Comparison of ENCODE assay signal across 19 cellular contexts in genomic region chr13:24308488-24309020, GRCh38. TPM values are rescaled to one million over a fixed set of nuclear protein-coding genes. Genes with fewer than 3 reads are reported as not detected.
A peak's percentile ranks its signal among the peaks of the same experiment; 100 is the strongest.
DNase-seq lines count a peak whose midpoint lies in the region; ATAC-seq and TF ChIP-seq lines count a peak whose summit lies in the region.
"Had no signal": no experiment of that assay in that cellular context is flagged by ENCODE, and none has a peak within 500 bp of the region (broad histone marks: within the 10 kb centered on the region; RNA-seq: fewer than 3 reads in every experiment).

No MANE protein-coding gene starts in this region.

- peaks cover 4% of the 10 kb centered on the region for H3K4me1 Mint-ChIP-seq in activated T-helper 17 cell treated with anti-CD3 and anti-CD28 coated beads, Interleukin-2, amount 50 U/mL, for 72 hours
- peaks cover 0 to 5% (median 0%) of the 10 kb centered on the region in 7 donors for H3K4me1 Mint-ChIP-seq in naive thymus-derived CD4-positive, alpha-beta T cell

- H3K9me3 ChIP-seq in left ventricle myocardium inferior (replicated peaks) (no peaks in the 10 kb centered on the region), right atrium auricular region (no peaks in the 10 kb centered on the region), aorta (ENCODE audit: control insufficient read depth, low read length) (no peaks in the 10 kb centered on the region)
- H3K9me3 ChIP-seq in naive thymus-derived CD4-positive, alpha-beta T cell (ENCODE audit: control insufficient read depth in 2 of 3, low read length in 3 of 3), result no peaks in the 10 kb centered on the region
- H3K9me3 ChIP-seq: BE2C had no signal

- H3K27ac Mint-ChIP-seq in activated T-helper 17 cell treated with anti-CD3 and anti-CD28 coated beads, Interleukin-2, amount 50 U/mL, for 72 hours, result peak overlapping the region; percentile 46
- peak overlapping the region in 1 of 9 donors; percentile 18 for H3K27ac Mint-ChIP-seq in naive thymus-derived CD4-positive, alpha-beta T cell
- H3K27ac Mint-ChIP-seq: CD8-positive, alpha-beta T cell had no signal

- H3K9me3 Mint-ChIP-seq in activated T-helper 17 cell treated with anti-CD3 and anti-CD28 coated beads, Interleukin-2, amount 50 U/mL, for 72 hours, result no peaks in the 10 kb centered on the region
- H3K9me3 Mint-ChIP-seq in naive thymus-derived CD4-positive, alpha-beta T cell, result peaks cover 0 to 1% (median 0%) of the 10 kb centered on the region in 11 donors
- H3K9me3 Mint-ChIP-seq: CD8-positive, alpha-beta T cell had no signal

- TF ChIP-seq POLR2A in GM18505 (IDR thresholded peaks at IDR 0.05; ENCODE audit: borderline replicate concordance, extremely low read depth, insufficient read depth, insufficient read length), result no peak

- POLR2A ChIA-PET in naive thymus-derived CD4-positive, alpha-beta T cell (lab: Charles Lee), result no interaction called here

- no peak for ATAC-seq in activated T-helper 17 cell treated with anti-CD3 and anti-CD28 coated beads, Interleukin-2, amount 50 U/mL, for 72 hours (replicated peaks)
- ATAC-seq in naive thymus-derived CD4-positive, alpha-beta T cell, result peak; percentile 28
- peak; percentile 31 for ATAC-seq in aorta (ENCODE audit: low FRiP score)
- ATAC-seq in GM18505 (IDR thresholded peaks at IDR 0.05; ENCODE audit: unreplicated experiment), result no peak
- ATAC-seq: CD8-positive, alpha-beta T cell; PC-3 had no signal

- TF ChIP-seq CTCF in left ventricle myocardium inferior (IDR thresholded peaks at IDR 0.05; ENCODE audit: borderline replicate concordance), result no peak
- no peak for TF ChIP-seq CTCF in right atrium auricular region (IDR thresholded peaks at IDR 0.05)

- no peaks in the 10 kb centered on the region for H3K27me3 Mint-ChIP-seq in activated T-helper 17 cell treated with anti-CD3 and anti-CD28 coated beads, Interleukin-2, amount 50 U/mL, for 72 hours
- H3K27me3 Mint-ChIP-seq in naive thymus-derived CD4-positive, alpha-beta T cell, result peaks cover 0 to 4% (median 0%) of the 10 kb centered on the region in 5 donors

- DNase-seq in left ventricle myocardium inferior (no peak), right atrium auricular region (ENCODE audit: low spot score) (no peak), aorta (no peak), posterior cingulate gyrus (no peak)
- no peak for DNase-seq in naive thymus-derived CD4-positive, alpha-beta T cell
- DNase-seq: BE2C; CD8-positive, alpha-beta T cell; DND-41; GF-D8; KG1; NCI-H1092 treated with DMSO at 0.1 percent for 48 hours; NCI-H1694; NCI-H2107; NCI-H69; PC-3 had no signal

- WGBS in aorta, 2 donors, result 89 to 92% methylated on average over 36 to 37 of the region's 37 CpGs

- H3K27me3 ChIP-seq in left ventricle myocardium inferior (ENCODE audit: low read depth) (peaks cover 9% of the 10 kb centered on the region), right atrium auricular region (no peaks in the 10 kb centered on the region), aorta (ENCODE audit: control insufficient read depth in 1 of 2, insufficient read depth in 2 of 2, low read length in 1 of 2) (no peaks in the 10 kb centered on the region)
- no peaks in the 10 kb centered on the region for H3K27me3 ChIP-seq in naive thymus-derived CD4-positive, alpha-beta T cell (ENCODE audit: control insufficient read depth in 2 of 2, insufficient read depth in 2 of 2, low read length in 2 of 2)
- H3K27me3 ChIP-seq: BE2C had no signal

- H3K4me3 ChIP-seq in left ventricle myocardium inferior, result peak overlapping the region; percentile 6
- no peak overlapping the region for H3K4me3 ChIP-seq in right atrium auricular region
- no peak overlapping the region for H3K4me3 ChIP-seq in naive thymus-derived CD4-positive, alpha-beta T cell (ENCODE audit: low read length)
- no peak overlapping the region for H3K4me3 ChIP-seq in aorta (ENCODE audit: low read length in 2 of 2)

- H3K36me3 ChIP-seq in left ventricle myocardium inferior (peaks cover 7% of the 10 kb centered on the region), right atrium auricular region (no peaks in the 10 kb centered on the region), aorta (ENCODE audit: control insufficient read depth in 1 of 2, insufficient read depth in 2 of 2, low read length in 1 of 2) (peaks cover 0 to 2% of the 10 kb centered on the region in 2 donors)
- H3K36me3 ChIP-seq in naive thymus-derived CD4-positive, alpha-beta T cell (ENCODE audit: control insufficient read depth in 2 of 3, insufficient read depth in 3 of 3, low read length in 3 of 3), result peaks cover 4 to 29% (median 5%) of the 10 kb centered on the region in 3 experiments
- H3K36me3 ChIP-seq: BE2C had no signal

- intact Hi-C loops in left ventricle myocardium inferior (cut with micrococcal nuclease), result no loop called here
- intact Hi-C loops in naive thymus-derived CD4-positive, alpha-beta T cell (cut with micrococcal nuclease), result loop anchor here (5.0 to 10.0 kb wide), 2 partner anchors 36 to 246 kb away; no protein-coding TSS in a partner anchor
- intact Hi-C loops in aorta (cut with DNase I), result no loop called here
- intact Hi-C loops in posterior cingulate gyrus (cut with DNase I), result no loop called here

- peaks cover 29% of the 10 kb centered on the region for H3K36me3 Mint-ChIP-seq in activated T-helper 17 cell treated with anti-CD3 and anti-CD28 coated beads, Interleukin-2, amount 50 U/mL, for 72 hours (ENCODE audit: low read depth)
- H3K36me3 Mint-ChIP-seq in naive thymus-derived CD4-positive, alpha-beta T cell, result peaks cover 0 to 23% (median 12%) of the 10 kb centered on the region in 5 donors

- H3K4me1 ChIP-seq in left ventricle myocardium inferior (peaks cover 52% of the 10 kb centered on the region), right atrium auricular region (peaks cover 0 to 14% of the 10 kb centered on the region in 2 donors), aorta (ENCODE audit: control insufficient read depth in 1 of 2, insufficient read depth in 2 of 2, low read length in 2 of 2) (no peaks in the 10 kb centered on the region)
- no peaks in the 10 kb centered on the region for H3K4me1 ChIP-seq in naive thymus-derived CD4-positive, alpha-beta T cell (ENCODE audit: control insufficient read depth in 2 of 2, insufficient read depth in 2 of 2, low read length in 2 of 2)
- H3K4me1 ChIP-seq: BE2C had no signal

- H3K4me3 Mint-ChIP-seq in activated T-helper 17 cell treated with anti-CD3 and anti-CD28 coated beads, Interleukin-2, amount 50 U/mL, for 72 hours, result no peak overlapping the region
- H3K4me3 Mint-ChIP-seq in naive thymus-derived CD4-positive, alpha-beta T cell, result no peak overlapping the region
- H3K4me3 Mint-ChIP-seq: CD8-positive, alpha-beta T cell had no signal

- H3K27ac ChIP-seq in left ventricle myocardium inferior (replicated peaks), result peak overlapping the region; percentile 75
- no peak overlapping the region for H3K27ac ChIP-seq in right atrium auricular region
- no peak overlapping the region for H3K27ac ChIP-seq in naive thymus-derived CD4-positive, alpha-beta T cell (ENCODE audit: low read depth, low read length)
- no peak overlapping the region for H3K27ac ChIP-seq in aorta (ENCODE audit: low read depth in 1 of 2, low read length in 2 of 2)

- CTCF ChIA-PET in naive thymus-derived CD4-positive, alpha-beta T cell (lab: Charles Lee), result interaction anchor here (0.6 kb wide), 1 partner anchor 75 kb away, joined by 3 read pairs; no protein-coding TSS in a partner anchor

RNA-seq across cellular contexts. Expression of gene C1QTNF9, which starts 0.8 kb away (rescaled TPM):
- total RNA-seq in left ventricle myocardium inferior, result 3.0 TPM
- total RNA-seq in right atrium auricular region, result under 1 TPM in 1 of 2 donors, not detected in 1; 0.67 TPM
- not detected for total RNA-seq in activated T-helper 17 cell treated with anti-CD3 and anti-CD28 coated beads, Interleukin-2, amount 50 U/mL, for 72 hours
- total RNA-seq in naive thymus-derived CD4-positive, alpha-beta T cell, result under 1 TPM in 1 of 5 experiments, not detected in 4; 0.19 TPM
- not detected for polyA plus RNA-seq in naive thymus-derived CD4-positive, alpha-beta T cell
- under 1 TPM; 0.42 to 0.99 TPM for total RNA-seq in aorta
- under 1 TPM in 1 of 2 donors, not detected in 1; 0.13 TPM for polyA plus RNA-seq in aorta
- total RNA-seq: H4, M059J had no signal

Comparison
In these comparisons a context has a peak if more than half of its experiments do, and no peak if none do; other contexts are left out.
1. ATAC-seq: peak in naive thymus-derived CD4-positive, alpha-beta T cell (single experiment) and aorta (single experiment); none in activated T-helper 17 cell treated with anti-CD3 and anti-CD28 coated beads, Interleukin-2, amount 50 U/mL, for 72 hours (single experiment) and GM18505 (single experiment).
2. intact Hi-C loops: an anchor here in naive thymus-derived CD4-positive, alpha-beta T cell (5.0 to 10.0 kb wide); none called in left ventricle myocardium inferior, aorta and posterior cingulate gyrus.